Comparison of ENCODE assay signal across 8 cellular contexts in the genomic region with DNA sequence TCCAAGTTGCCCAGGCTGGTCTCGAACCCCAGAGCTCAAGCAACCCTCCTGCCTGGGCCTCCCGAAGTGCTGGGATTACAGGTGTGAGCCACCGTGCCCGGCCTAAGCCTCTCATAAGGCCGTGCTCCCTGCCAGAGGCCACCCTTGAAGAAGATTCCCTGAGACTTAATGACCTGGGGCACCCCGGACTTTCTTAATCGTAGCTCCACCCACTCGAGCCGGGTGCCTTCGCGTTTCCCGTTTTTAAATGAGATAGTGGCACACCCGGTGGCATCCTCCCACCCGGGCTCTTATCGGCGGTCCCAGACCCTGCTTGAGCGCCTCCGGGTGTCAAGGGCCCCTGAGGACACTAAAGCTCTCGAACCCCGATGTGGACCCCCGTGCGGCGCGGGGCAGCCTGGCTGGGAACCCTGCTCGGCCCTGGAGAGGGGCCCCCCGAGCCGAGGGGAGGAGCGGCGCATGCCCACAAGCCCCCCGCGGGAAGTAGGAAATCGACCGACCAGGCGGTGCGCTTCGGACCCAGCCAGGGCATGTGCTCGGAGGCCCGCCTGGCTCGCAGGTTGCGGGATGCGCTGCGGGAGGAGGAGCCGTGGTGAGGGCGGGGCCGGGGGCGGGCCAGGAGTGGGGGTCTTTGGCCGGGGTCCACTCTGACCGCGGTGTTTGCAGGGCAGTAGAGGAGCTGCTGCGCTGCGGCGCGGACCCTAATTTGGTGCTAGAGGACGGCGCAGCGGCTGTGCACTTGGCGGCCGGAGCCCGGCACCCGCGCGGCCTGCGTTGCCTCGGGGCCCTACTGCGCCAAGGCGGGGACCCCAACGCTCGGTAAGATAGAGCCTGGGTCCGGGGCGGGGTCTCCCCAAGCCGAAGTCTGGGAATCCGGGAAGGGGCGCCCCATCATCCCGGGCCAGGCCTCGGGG. TPM values are rescaled to one million over a fixed set of nuclear protein-coding genes. Genes with fewer than 3 reads are reported as not detected.
DNase-seq lines count a peak whose midpoint lies in the region; ATAC-seq and TF ChIP-seq lines count a peak whose summit lies in the region.

A gene with protein sequence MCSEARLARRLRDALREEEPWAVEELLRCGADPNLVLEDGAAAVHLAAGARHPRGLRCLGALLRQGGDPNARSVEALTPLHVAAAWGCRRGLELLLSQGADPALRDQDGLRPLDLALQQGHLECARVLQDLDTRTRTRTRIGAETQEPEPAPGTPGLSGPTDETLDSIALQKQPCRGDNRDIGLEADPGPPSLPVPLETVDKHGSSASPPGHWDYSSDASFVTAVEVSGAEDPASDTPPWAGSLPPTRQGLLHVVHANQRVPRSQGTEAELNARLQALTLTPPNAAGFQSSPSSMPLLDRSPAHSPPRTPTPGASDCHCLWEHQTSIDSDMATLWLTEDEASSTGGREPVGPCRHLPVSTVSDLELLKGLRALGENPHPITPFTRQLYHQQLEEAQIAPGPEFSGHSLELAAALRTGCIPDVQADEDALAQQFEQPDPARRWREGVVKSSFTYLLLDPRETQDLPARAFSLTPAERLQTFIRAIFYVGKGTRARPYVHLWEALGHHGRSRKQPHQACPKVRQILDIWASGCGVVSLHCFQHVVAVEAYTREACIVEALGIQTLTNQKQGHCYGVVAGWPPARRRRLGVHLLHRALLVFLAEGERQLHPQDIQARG (plus strand): TSS at position 511 of the 914 bp plus-strand sequence. CDS start 20 bp downstream, at position 531.

- peaks cover 0 to 1% (median 0%) of the 10 kb centered on the region in 6 donors for H3K9me3 Mint-ChIP-seq in immature natural killer cell

- H3K9me2 ChIP-seq in OCI-LY1 (ENCODE audit: low read depth, low read length): no peaks in the 10 kb centered on the region

- H3K4me2 ChIP-seq in OCI-LY1 (ENCODE audit: low read length): peak within 1 kb of the TSS; percentile 77

- DNase-seq in AML-193 (lab: John Stamatoyannopoulos, UW): peak; percentile 39 to 57
- DNase-seq in adipocyte (ENCODE audit: low read depth): peak; percentile 28
- DNase-seq in immature natural killer cell: no peak
- peak; percentile 33 for DNase-seq in stimulated activated CD8-positive, alpha-beta memory T cell treated with anti-CD3 and anti-CD28 coated beads, Interleukin-15, amount 100 ng/mL, for 24 hours (ENCODE audit: low read depth)
- DNase-seq in KG1 (lab: John Stamatoyannopoulos, UW): no peak

- peak within 1 kb of the TSS; percentile 75 for H3K4me3 ChIP-seq in OCI-LY1 (ENCODE audit: low read depth, low read length, poor library complexity, severe bottlenecking)
- H3K4me3 ChIP-seq in adipocyte (ENCODE audit: low read length): peak within 1 kb of the TSS; percentile 41

- H3K27me3 ChIP-seq in OCI-LY1 (ENCODE audit: insufficient read depth, low read length): no peaks in the 10 kb centered on the region
- H3K27me3 ChIP-seq in adipocyte (replicated peaks; ENCODE audit: control insufficient read depth, insufficient read depth, low read length): no peaks in the 10 kb centered on the region

- ATAC-seq in HG03439 (IDR thresholded peaks at IDR 0.05; ENCODE audit: unreplicated experiment): no peak

- peaks cover 2 to 9% (median 5%) of the 10 kb centered on the region in 3 donors for H3K36me3 Mint-ChIP-seq in immature natural killer cell

- H3K36me3 ChIP-seq in OCI-LY1 (ENCODE audit: insufficient read depth, low read length): peaks cover 54% of the 10 kb centered on the region
- H3K36me3 ChIP-seq in adipocyte (ENCODE audit: control insufficient read depth, insufficient read depth, low read length, severe bottlenecking): peaks cover 11% of the 10 kb centered on the region

- H3K9me3 ChIP-seq in OCI-LY1 (ENCODE audit: low read length) (no peaks in the 10 kb centered on the region), adipocyte (ENCODE audit: control insufficient read depth, low read length) (no peaks in the 10 kb centered on the region)

- peaks cover 0 to 8% of the 10 kb centered on the region in 2 donors for H3K4me1 Mint-ChIP-seq in immature natural killer cell

- no peaks in the 10 kb centered on the region for H3K79me2 ChIP-seq in OCI-LY1 (ENCODE audit: insufficient read depth, low read length)

- TF ChIP-seq CTCF in OCI-LY1 (IDR thresholded peaks at IDR 0.05; ENCODE audit: low read length): no peak

- peaks cover 5 to 6% (median 5%) of the 10 kb centered on the region in 3 donors for H3K27me3 Mint-ChIP-seq in immature natural killer cell (ENCODE audit: low read depth in 3 of 3)

- H3K4me3 Mint-ChIP-seq in immature natural killer cell: peak within 1 kb of the TSS; percentile 47 to 71 (median 63)

- no peak within 1 kb of the TSS for H2AFZ ChIP-seq in OCI-LY1 (ENCODE audit: low read length)

- H3K27ac Mint-ChIP-seq in immature natural killer cell: no peak within 1 kb of the TSS

- H3K27ac ChIP-seq in OCI-LY1 (ENCODE audit: low read depth, low read length, poor library complexity, severe bottlenecking): peak within 1 kb of the TSS; percentile 79

- H3K4me1 ChIP-seq in OCI-LY1 (ENCODE audit: insufficient read depth, low read length, severe bottlenecking) (peaks cover 16% of the 10 kb centered on the region), adipocyte (ENCODE audit: control insufficient read depth, insufficient read depth, low read length) (peaks cover 3% of the 10 kb centered on the region)

- no peaks in the 10 kb centered on the region for H4K20me1 ChIP-seq in OCI-LY1 (ENCODE audit: insufficient read depth, low read length)

- peak; percentile 39 for TF ChIP-seq POLR2A in GM19099 (IDR thresholded peaks at IDR 0.05; ENCODE audit: extremely low read depth, insufficient read length, low read depth)

- H3K9ac ChIP-seq in OCI-LY1 (ENCODE audit: low read length) (peak within 1 kb of the TSS; percentile 85), adipocyte (ENCODE audit: low read length) (peak within 1 kb of the TSS; percentile 38)

- peaks cover 5% of the 10 kb centered on the region; the same call in 1 of the 2 replicates for H3F3A ChIP-seq in OCI-LY1 (ENCODE audit: insufficient read depth, low read length)

RNA-seq across cellular contexts. Expression of the gene that starts here (rescaled TPM):
- polyA plus RNA-seq in immature natural killer cell: not detected

Comparison
In these comparisons a context has a peak if more than half of its experiments do, and no peak if none do; other contexts are left out.
1. DNase-seq: peak in AML-193 (2 of 2), adipocyte (single experiment) and stimulated activated CD8-positive, alpha-beta memory T cell treated with anti-CD3 and anti-CD28 coated beads, Interleukin-15, amount 100 ng/mL, for 24 hours (single experiment); none in immature natural killer cell (0 of 3) and KG1 (single experiment).